1 cellular context compared by ENCODE assay signal in the genomic region with DNA sequence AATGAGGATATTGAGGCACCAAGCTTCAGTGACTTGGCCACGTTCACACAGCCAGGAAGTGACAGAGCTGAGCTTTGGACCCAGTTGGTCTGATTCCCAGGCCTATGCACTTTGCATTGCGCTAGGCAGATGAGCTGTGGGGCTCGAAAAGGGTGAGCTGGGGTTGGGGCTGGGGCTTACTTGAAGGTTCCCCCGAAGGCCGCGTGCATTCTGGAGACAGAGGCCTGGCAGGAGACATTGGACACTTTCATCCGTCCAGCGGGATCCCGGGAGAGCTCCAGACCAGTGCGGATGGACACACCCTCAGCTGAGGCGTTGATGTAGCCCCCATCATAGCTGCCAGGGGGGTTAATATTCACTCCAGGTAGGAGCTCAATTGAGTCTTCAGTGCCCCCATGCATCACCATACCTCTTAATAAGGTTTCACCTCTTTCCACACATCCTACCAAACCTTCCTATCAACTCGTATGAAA.
TF ChIP-seq lines count a peak whose summit lies in the region.

No MANE protein-coding gene starts in this region.

TF ChIP-seq in HepG2, 621 proteins besides CTCF, POLR2A, EP300 and RAD21 (continued from another document and continues in another):
- TF ChIP-seq, protein P1, sequence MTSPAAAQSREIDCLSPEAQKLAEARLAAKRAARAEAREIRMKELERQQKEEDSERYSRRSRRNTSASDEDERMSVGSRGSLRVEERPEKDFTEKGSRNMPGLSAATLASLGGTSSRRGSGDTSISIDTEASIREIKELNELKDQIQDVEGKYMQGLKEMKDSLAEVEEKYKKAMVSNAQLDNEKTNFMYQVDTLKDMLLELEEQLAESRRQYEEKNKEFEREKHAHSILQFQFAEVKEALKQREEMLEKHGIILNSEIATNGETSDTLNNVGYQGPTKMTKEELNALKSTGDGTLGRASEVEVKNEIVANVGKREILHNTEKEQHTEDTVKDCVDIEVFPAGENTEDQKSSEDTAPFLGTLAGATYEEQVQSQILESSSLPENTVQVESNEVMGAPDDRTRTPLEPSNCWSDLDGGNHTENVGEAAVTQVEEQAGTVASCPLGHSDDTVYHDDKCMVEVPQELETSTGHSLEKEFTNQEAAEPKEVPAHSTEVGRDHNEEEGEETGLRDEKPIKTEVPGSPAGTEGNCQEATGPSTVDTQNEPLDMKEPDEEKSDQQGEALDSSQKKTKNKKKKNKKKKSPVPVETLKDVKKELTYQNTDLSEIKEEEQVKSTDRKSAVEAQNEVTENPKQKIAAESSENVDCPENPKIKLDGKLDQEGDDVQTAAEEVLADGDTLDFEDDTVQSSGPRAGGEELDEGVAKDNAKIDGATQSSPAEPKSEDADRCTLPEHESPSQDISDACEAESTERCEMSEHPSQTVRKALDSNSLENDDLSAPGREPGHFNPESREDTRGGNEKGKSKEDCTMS (CRISPR knock-in tag; conservative IDR thresholded peaks at IDR 0.05), result no peak
- TF ChIP-seq KAT8 (CRISPR knock-in tag; IDR thresholded peaks at IDR 0.05) (peak; percentile 72), ZNF431 (CRISPR knock-in tag; IDR thresholded peaks at IDR 0.05; ENCODE audit: borderline replicate concordance, low read depth) (peak; percentile 58; the same call in 1 of the 2 replicates), ZSCAN9 (CRISPR knock-in tag; IDR thresholded peaks at IDR 0.05; ENCODE audit: borderline replicate concordance) (peak; percentile 50; the same call in 1 of the 2 replicates), POGZ (CRISPR knock-in tag; IDR thresholded peaks at IDR 0.05) (peak; percentile 16; the same call in 1 of the 2 replicates), ZFY (CRISPR knock-in tag; IDR thresholded peaks at IDR 0.05) (peak; percentile 69; the same call in 1 of the 2 replicates), GABPB1 (CRISPR knock-in tag; IDR thresholded peaks at IDR 0.05) (peak; percentile 54), ZNF543 (CRISPR knock-in tag; IDR thresholded peaks at IDR 0.05) (0 out of 2 replicates have a peak, but pooled peaks have one; percentile 16), JDP2 (CRISPR knock-in tag; IDR thresholded peaks at IDR 0.05; ENCODE audit: borderline replicate concordance) (no peak), TGIF2 (CRISPR knock-in tag; IDR thresholded peaks at IDR 0.05) (no peak), ZNF160 (CRISPR knock-in tag; IDR thresholded peaks at IDR 0.05) (0 out of 2 replicates have a peak, but pooled peaks have one; percentile 59), ZNF124 (CRISPR knock-in tag; IDR thresholded peaks at IDR 0.05) (0 out of 2 replicates have a peak, but pooled peaks have one; percentile 7), NR2F6 (IDR thresholded peaks at IDR 0.05) (no peak), NR2F6 (CRISPR knock-in tag; IDR thresholded peaks at IDR 0.05) (peak; percentile 78; the same call in 1 of the 2 replicates), SRSF4 (IDR thresholded peaks at IDR 0.05; ENCODE audit: low read depth, low read length, poor library complexity, severe bottlenecking) (no peak), ZNF180 (CRISPR knock-in tag; IDR thresholded peaks at IDR 0.05; ENCODE audit: borderline replicate concordance, low read depth) (no peak), FOSL2 (CRISPR knock-in tag; IDR thresholded peaks at IDR 0.05) (0 out of 2 replicates have a peak, but pooled peaks have one; percentile 48), ZNF589 (CRISPR knock-in tag; conservative IDR thresholded peaks at IDR 0.05) (peak; percentile 87; the same call in 1 of the 2 replicates), PITX1 (CRISPR knock-in tag; IDR thresholded peaks at IDR 0.05) (peak; percentile 44), ZBTB7A (CRISPR knock-in tag; IDR thresholded peaks at IDR 0.05) (peak; percentile 41; the same call in 1 of the 2 replicates), RBFOX2 (IDR thresholded peaks at IDR 0.05; ENCODE audit: low read depth, low read length) (peak; percentile 45), ESRRA (CRISPR knock-in tag; IDR thresholded peaks at IDR 0.05; ENCODE audit: low read depth) (peak; percentile 68; the same call in 1 of the 2 replicates), TAF1 (CRISPR knock-in tag; IDR thresholded peaks at IDR 0.05) (peak; percentile 38; the same call in 1 of the 2 replicates), KDM5B (CRISPR knock-in tag; IDR thresholded peaks at IDR 0.05; ENCODE audit: borderline replicate concordance) (peak; percentile 56; the same call in 1 of the 2 replicates), ZNF776 (CRISPR knock-in tag; IDR thresholded peaks at IDR 0.05) (peak; percentile 40; the same call in 1 of the 2 replicates), ZSCAN21 (CRISPR knock-in tag; IDR thresholded peaks at IDR 0.05; ENCODE audit: borderline replicate concordance) (no peak), ZNF234 (CRISPR knock-in tag; conservative IDR thresholded peaks at IDR 0.05) (0 out of 2 replicates have a peak, but pooled peaks have one; percentile 29)
- TF ChIP-seq, protein P2, sequence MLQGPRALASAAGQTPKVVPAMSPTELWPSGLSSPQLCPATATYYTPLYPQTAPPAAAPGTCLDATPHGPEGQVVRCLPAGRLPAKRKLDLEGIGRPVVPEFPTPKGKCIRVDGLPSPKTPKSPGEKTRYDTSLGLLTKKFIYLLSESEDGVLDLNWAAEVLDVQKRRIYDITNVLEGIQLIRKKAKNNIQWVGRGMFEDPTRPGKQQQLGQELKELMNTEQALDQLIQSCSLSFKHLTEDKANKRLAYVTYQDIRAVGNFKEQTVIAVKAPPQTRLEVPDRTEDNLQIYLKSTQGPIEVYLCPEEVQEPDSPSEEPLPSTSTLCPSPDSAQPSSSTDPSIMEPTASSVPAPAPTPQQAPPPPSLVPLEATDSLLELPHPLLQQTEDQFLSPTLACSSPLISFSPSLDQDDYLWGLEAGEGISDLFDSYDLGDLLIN (CRISPR knock-in tag; IDR thresholded peaks at IDR 0.05; ENCODE audit: borderline replicate concordance), result no peak
- TF ChIP-seq, protein P3, sequence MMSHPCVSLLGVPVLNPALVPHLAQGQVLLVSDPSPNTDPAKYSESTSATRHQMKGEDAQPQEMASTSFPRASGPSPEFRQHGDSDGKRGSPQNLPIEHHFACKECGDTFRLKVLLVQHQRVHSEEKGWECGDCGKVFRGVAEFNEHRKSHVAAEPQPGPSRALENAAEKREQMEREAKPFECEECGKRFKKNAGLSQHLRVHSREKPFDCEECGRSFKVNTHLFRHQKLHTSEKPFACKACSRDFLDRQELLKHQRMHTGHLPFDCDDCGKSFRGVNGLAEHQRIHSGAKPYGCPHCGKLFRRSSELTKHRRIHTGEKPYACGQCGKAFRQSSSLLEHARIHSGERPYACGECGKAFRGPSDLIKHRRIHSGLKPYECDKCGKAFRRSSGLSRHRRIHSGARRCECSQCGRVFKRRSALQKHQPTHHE (CRISPR knock-in tag; IDR thresholded peaks at IDR 0.05; ENCODE audit: borderline replicate concordance), result no peak
- TF ChIP-seq, protein P4, sequence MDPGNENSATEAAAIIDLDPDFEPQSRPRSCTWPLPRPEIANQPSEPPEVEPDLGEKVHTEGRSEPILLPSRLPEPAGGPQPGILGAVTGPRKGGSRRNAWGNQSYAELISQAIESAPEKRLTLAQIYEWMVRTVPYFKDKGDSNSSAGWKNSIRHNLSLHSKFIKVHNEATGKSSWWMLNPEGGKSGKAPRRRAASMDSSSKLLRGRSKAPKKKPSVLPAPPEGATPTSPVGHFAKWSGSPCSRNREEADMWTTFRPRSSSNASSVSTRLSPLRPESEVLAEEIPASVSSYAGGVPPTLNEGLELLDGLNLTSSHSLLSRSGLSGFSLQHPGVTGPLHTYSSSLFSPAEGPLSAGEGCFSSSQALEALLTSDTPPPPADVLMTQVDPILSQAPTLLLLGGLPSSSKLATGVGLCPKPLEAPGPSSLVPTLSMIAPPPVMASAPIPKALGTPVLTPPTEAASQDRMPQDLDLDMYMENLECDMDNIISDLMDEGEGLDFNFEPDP (CRISPR knock-in tag; conservative IDR thresholded peaks at IDR 0.05), result 0 out of 2 replicates have a peak, but pooled peaks have one; percentile 93
- TF ChIP-seq, protein P5, sequence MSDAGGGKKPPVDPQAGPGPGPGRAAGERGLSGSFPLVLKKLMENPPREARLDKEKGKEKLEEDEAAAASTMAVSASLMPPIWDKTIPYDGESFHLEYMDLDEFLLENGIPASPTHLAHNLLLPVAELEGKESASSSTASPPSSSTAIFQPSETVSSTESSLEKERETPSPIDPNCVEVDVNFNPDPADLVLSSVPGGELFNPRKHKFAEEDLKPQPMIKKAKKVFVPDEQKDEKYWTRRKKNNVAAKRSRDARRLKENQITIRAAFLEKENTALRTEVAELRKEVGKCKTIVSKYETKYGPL (CRISPR knock-in tag; IDR thresholded peaks at IDR 0.05), result no peak
- TF ChIP-seq, protein P6, sequence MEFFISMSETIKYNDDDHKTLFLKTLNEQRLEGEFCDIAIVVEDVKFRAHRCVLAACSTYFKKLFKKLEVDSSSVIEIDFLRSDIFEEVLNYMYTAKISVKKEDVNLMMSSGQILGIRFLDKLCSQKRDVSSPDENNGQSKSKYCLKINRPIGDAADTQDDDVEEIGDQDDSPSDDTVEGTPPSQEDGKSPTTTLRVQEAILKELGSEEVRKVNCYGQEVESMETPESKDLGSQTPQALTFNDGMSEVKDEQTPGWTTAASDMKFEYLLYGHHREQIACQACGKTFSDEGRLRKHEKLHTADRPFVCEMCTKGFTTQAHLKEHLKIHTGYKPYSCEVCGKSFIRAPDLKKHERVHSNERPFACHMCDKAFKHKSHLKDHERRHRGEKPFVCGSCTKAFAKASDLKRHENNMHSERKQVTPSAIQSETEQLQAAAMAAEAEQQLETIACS (CRISPR knock-in tag; IDR thresholded peaks at IDR 0.05), result no peak
- TF ChIP-seq, protein P7, sequence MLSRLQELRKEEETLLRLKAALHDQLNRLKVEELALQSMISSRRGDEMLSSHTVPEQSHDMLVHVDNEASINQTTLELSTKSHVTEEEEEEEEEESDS (CRISPR knock-in tag; IDR thresholded peaks at IDR 0.05; ENCODE audit: borderline replicate concordance), result no peak
- TF ChIP-seq, protein P8, sequence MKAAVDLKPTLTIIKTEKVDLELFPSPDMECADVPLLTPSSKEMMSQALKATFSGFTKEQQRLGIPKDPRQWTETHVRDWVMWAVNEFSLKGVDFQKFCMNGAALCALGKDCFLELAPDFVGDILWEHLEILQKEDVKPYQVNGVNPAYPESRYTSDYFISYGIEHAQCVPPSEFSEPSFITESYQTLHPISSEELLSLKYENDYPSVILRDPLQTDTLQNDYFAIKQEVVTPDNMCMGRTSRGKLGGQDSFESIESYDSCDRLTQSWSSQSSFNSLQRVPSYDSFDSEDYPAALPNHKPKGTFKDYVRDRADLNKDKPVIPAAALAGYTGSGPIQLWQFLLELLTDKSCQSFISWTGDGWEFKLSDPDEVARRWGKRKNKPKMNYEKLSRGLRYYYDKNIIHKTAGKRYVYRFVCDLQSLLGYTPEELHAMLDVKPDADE (CRISPR knock-in tag; IDR thresholded peaks at IDR 0.05), result no peak
- TF ChIP-seq, protein P9, sequence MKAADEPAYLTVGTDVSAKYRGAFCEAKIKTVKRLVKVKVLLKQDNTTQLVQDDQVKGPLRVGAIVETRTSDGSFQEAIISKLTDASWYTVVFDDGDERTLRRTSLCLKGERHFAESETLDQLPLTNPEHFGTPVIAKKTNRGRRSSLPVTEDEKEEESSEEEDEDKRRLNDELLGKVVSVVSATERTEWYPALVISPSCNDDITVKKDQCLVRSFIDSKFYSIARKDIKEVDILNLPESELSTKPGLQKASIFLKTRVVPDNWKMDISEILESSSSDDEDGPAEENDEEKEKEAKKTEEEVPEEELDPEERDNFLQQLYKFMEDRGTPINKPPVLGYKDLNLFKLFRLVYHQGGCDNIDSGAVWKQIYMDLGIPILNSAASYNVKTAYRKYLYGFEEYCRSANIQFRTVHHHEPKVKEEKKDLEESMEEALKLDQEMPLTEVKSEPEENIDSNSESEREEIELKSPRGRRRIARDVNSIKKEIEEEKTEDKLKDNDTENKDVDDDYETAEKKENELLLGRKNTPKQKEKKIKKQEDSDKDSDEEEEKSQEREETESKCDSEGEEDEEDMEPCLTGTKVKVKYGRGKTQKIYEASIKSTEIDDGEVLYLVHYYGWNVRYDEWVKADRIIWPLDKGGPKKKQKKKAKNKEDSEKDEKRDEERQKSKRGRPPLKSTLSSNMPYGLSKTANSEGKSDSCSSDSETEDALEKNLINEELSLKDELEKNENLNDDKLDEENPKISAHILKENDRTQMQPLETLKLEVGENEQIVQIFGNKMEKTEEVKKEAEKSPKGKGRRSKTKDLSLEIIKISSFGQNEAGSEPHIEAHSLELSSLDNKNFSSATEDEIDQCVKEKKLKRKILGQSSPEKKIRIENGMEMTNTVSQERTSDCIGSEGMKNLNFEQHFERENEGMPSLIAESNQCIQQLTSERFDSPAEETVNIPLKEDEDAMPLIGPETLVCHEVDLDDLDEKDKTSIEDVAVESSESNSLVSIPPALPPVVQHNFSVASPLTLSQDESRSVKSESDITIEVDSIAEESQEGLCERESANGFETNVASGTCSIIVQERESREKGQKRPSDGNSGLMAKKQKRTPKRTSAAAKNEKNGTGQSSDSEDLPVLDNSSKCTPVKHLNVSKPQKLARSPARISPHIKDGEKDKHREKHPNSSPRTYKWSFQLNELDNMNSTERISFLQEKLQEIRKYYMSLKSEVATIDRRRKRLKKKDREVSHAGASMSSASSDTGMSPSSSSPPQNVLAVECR (CRISPR knock-in tag; IDR thresholded peaks at IDR 0.05; ENCODE audit: borderline replicate concordance), result no peak; the same call in 1 of the 2 replicates
- TF ChIP-seq, protein P10, sequence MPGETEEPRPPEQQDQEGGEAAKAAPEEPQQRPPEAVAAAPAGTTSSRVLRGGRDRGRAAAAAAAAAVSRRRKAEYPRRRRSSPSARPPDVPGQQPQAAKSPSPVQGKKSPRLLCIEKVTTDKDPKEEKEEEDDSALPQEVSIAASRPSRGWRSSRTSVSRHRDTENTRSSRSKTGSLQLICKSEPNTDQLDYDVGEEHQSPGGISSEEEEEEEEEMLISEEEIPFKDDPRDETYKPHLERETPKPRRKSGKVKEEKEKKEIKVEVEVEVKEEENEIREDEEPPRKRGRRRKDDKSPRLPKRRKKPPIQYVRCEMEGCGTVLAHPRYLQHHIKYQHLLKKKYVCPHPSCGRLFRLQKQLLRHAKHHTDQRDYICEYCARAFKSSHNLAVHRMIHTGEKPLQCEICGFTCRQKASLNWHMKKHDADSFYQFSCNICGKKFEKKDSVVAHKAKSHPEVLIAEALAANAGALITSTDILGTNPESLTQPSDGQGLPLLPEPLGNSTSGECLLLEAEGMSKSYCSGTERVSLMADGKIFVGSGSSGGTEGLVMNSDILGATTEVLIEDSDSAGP (CRISPR knock-in tag; IDR thresholded peaks at IDR 0.05; ENCODE audit: borderline replicate concordance), result peak; percentile 49; the same call in 1 of the 2 replicates
- TF ChIP-seq, protein P11, sequence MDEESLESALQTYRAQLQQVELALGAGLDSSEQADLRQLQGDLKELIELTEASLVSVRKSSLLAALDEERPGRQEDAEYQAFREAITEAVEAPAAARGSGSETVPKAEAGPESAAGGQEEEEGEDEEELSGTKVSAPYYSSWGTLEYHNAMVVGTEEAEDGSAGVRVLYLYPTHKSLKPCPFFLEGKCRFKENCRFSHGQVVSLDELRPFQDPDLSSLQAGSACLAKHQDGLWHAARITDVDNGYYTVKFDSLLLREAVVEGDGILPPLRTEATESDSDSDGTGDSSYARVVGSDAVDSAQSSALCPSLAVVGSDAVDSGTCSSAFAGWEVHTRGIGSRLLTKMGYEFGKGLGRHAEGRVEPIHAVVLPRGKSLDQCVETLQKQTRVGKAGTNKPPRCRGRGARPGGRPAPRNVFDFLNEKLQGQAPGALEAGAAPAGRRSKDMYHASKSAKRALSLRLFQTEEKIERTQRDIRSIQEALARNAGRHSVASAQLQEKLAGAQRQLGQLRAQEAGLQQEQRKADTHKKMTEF (CRISPR knock-in tag; IDR thresholded peaks at IDR 0.05), result 0 out of 2 replicates have a peak, but pooled peaks have one; percentile 18
